11 cellular contexts compared by ENCODE assay signal in the genomic region with DNA sequence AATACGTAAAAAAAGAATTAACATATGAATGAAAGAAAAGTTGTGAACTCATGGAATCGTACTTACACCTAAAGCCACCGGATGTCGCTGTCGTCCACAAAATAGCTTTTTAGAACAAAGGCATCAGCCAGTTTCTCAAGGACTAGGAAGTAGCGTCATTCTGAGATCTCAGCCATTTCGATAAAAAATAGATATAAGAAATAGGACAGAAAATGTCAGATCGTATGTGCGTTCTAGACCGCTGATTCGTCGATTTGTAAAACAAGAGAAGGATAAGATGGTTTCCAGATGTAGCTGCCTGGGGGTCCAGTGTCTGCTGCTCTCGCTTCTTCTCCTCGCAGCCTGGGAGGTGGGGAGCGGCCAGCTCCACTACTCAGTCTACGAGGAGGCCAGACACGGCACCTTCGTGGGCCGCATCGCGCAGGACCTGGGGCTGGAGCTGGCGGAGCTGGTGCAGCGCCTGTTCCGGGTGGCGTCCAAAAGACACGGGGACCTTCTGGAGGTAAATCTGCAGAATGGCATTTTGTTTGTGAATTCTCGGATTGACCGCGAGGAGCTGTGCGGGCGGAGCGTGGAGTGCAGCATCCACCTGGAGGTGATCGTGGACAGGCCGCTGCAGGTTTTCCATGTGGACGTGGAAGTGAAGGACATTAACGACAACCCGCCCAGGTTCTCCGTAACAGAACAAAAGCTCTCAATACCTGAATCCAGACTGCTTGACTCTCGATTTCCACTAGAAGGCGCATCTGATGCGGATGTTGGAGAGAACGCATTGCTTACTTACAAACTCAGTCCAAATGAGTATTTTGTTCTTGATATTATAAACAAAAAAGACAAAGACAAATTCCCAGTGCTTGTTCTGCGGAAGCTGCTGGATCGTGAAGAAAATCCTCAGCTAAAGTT. TPM values are rescaled to one million over a fixed set of nuclear protein-coding genes. Genes with fewer than 3 reads are reported as not detected.
DNase-seq lines count a peak whose midpoint lies in the region; ATAC-seq and TF ChIP-seq lines count a peak whose summit lies in the region.
"Had no signal": no experiment of that assay in that cellular context is flagged by ENCODE, and none has a peak within 500 bp of the region (broad histone marks: within the 10 kb centered on the region; RNA-seq: fewer than 3 reads in every experiment).

A gene with protein sequence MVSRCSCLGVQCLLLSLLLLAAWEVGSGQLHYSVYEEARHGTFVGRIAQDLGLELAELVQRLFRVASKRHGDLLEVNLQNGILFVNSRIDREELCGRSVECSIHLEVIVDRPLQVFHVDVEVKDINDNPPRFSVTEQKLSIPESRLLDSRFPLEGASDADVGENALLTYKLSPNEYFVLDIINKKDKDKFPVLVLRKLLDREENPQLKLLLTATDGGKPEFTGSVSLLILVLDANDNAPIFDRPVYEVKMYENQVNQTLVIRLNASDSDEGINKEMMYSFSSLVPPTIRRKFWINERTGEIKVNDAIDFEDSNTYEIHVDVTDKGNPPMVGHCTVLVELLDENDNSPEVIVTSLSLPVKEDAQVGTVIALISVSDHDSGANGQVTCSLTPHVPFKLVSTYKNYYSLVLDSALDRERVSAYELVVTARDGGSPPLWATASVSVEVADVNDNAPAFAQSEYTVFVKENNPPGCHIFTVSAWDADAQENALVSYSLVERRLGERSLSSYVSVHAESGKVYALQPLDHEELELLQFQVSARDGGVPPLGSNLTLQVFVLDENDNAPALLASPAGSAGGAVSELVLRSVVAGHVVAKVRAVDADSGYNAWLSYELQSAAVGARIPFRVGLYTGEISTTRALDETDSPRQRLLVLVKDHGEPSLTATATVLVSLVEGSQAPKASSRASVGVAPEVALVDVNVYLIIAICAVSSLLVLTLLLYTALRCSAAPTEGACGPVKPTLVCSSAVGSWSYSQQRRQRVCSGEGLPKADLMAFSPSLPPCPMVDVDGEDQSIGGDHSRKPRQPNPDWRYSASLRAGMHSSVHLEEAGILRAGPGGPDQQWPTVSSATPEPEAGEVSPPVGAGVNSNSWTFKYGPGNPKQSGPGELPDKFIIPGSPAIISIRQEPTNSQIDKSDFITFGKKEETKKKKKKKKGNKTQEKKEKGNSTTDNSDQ (plus strand): TSS at position 126 of the 903 bp plus-strand sequence. CDS start 152 bp downstream, at position 278.

- intact Hi-C loops in esophagus muscularis mucosa (cut with DNase I), result no loop called here

- peaks cover 15% of the 10 kb centered on the region for H3K79me2 ChIP-seq in GM23338 (replicated peaks; ENCODE audit: insufficient read depth)
- H3K79me2 ChIP-seq in parathyroid adenoma, result peaks cover 3% of the 10 kb centered on the region

- ATAC-seq in GM23338 (peak; percentile 83), HG03135 (IDR thresholded peaks at IDR 0.05; ENCODE audit: unreplicated experiment) (no peak), HG03280 (IDR thresholded peaks at IDR 0.05; ENCODE audit: unreplicated experiment) (no peak)

- H2AFZ ChIP-seq in GM23338, result 0 out of 2 replicates have a peak within 1 kb of the TSS, but pooled peaks have one; percentile 1
- peak within 1 kb of the TSS; percentile 72 for H2AFZ ChIP-seq in parathyroid adenoma

- peak within 1 kb of the TSS; percentile 96 for H3K27ac Mint-ChIP-seq in GM23338

- H3K36me3 Mint-ChIP-seq in GM23338 (ENCODE audit: low read depth), result peaks cover 37% of the 10 kb centered on the region
- H3K36me3 Mint-ChIP-seq: activated naive CD8-positive, alpha-beta T cell treated with anti-CD3 and anti-CD28 coated beads, Interleukin-2, amount 10 ng/mL, durations not matched to agents 7 days and 5 days had no signal

- WGBS in esophagus muscularis mucosa, result 21% methylated on average over 44 of the region's 44 CpGs

- H3K4me3 Mint-ChIP-seq in GM23338, result peak within 1 kb of the TSS; percentile 92
- H3K4me3 Mint-ChIP-seq: activated naive CD8-positive, alpha-beta T cell treated with anti-CD3 and anti-CD28 coated beads, Interleukin-2, amount 10 ng/mL, durations not matched to agents 7 days and 5 days had no signal

- H3F3A ChIP-seq in GM23338 (replicated peaks; ENCODE audit: low read depth), result no peaks in the 10 kb centered on the region

- no peak for TF ChIP-seq EP300 in esophagus muscularis mucosa (IDR thresholded peaks at IDR 0.05)

- H3K4me1 Mint-ChIP-seq in GM23338, result peaks cover 7% of the 10 kb centered on the region; the same call in 2 of the 3 replicates
- H3K4me1 Mint-ChIP-seq: activated naive CD8-positive, alpha-beta T cell treated with anti-CD3 and anti-CD28 coated beads, Interleukin-2, amount 10 ng/mL, durations not matched to agents 7 days and 5 days had no signal

- H3K9me2 ChIP-seq in GM23338 (ENCODE audit: insufficient read depth), result no peaks in the 10 kb centered on the region

- H3K36me3 ChIP-seq in GM23338 (ENCODE audit: insufficient read depth) (no peaks in the 10 kb centered on the region), esophagus muscularis mucosa (no peaks in the 10 kb centered on the region), parathyroid adenoma (ENCODE audit: control insufficient read depth, insufficient read depth, low read length) (no peaks in the 10 kb centered on the region)

- peak; percentile 90 for DNase-seq in GM23338 (ENCODE audit: low spot score)
- DNase-seq in NCI-H69 (lab: John Stamatoyannopoulos, UW), result peak; percentile 58
- DNase-seq in esophagus muscularis mucosa (ENCODE audit: extremely low spot score), result no peak
- DNase-seq in NCI-H1694 (lab: John Stamatoyannopoulos, UW), result no peak
- no peak for DNase-seq in activated naive CD4-positive, alpha-beta T cell treated with anti-CD3 and anti-CD28 coated beads, Interleukin-2, amount 50 U/mL, for 16 hours
- DNase-seq: activated naive CD8-positive, alpha-beta T cell treated with anti-CD3 and anti-CD28 coated beads, Interleukin-2, amount 10 ng/mL, durations not matched to agents 7 days and 5 days; HCEC 1CT had no signal

- TF ChIP-seq CTCF in GM23338 (conservative IDR thresholded peaks at IDR 0.05; ENCODE audit: low read depth in 2 of 2) (peak; percentile 77 to 85), esophagus muscularis mucosa (IDR thresholded peaks at IDR 0.05) (peak; percentile 25 to 29 (median 28)), parathyroid adenoma (IDR thresholded peaks at IDR 0.05) (peak; percentile 52)

- H4K20me1 ChIP-seq in GM23338 (replicated peaks; ENCODE audit: insufficient read depth), result no peaks in the 10 kb centered on the region

- H3K9me3 Mint-ChIP-seq in GM23338, result peaks cover 26% of the 10 kb centered on the region

- no peak for TF ChIP-seq POLR2A in esophagus muscularis mucosa (IDR thresholded peaks at IDR 0.05; ENCODE audit: low read depth)

- H3K4me1 ChIP-seq in GM23338 (ENCODE audit: insufficient read depth) (no peaks in the 10 kb centered on the region; the same call in 1 of the 2 replicates), esophagus muscularis mucosa (no peaks in the 10 kb centered on the region), parathyroid adenoma (no peaks in the 10 kb centered on the region)

- H3K27me3 ChIP-seq in GM23338 (ENCODE audit: insufficient read depth), result no peaks in the 10 kb centered on the region
- peaks cover 0 to 63% (median 0%) of the 10 kb centered on the region in 4 donors for H3K27me3 ChIP-seq in esophagus muscularis mucosa
- H3K27me3 ChIP-seq in parathyroid adenoma (ENCODE audit: control insufficient read depth, insufficient read depth, low read length), result no peaks in the 10 kb centered on the region

- peaks cover 5% of the 10 kb centered on the region for H3K27me3 Mint-ChIP-seq in GM23338 (ENCODE audit: insufficient read depth, low read depth, poor library complexity)
- H3K27me3 Mint-ChIP-seq: activated naive CD8-positive, alpha-beta T cell treated with anti-CD3 and anti-CD28 coated beads, Interleukin-2, amount 10 ng/mL, durations not matched to agents 7 days and 5 days had no signal

- H3K4me3 ChIP-seq in GM23338 (peak within 1 kb of the TSS; percentile 57), esophagus muscularis mucosa (peak within 1 kb of the TSS; percentile 24 to 48 (median 45)), parathyroid adenoma (ENCODE audit: low read depth, low read length) (peak within 1 kb of the TSS; percentile 51)

- H3K9me3 ChIP-seq in esophagus muscularis mucosa (peaks cover 0 to 30% (median 27%) of the 10 kb centered on the region in 4 donors), parathyroid adenoma (ENCODE audit: control insufficient read depth, low read length) (no peaks in the 10 kb centered on the region)

- H3K9ac ChIP-seq in parathyroid adenoma, result peak within 1 kb of the TSS; percentile 23

- H3K4me2 ChIP-seq in GM23338 (peak within 1 kb of the TSS; percentile 71), parathyroid adenoma (ENCODE audit: low read length) (peak within 1 kb of the TSS; percentile 65)

- H3K27ac ChIP-seq in GM23338 (ENCODE audit: low read depth) (no peak within 1 kb of the TSS), esophagus muscularis mucosa (replicated peaks in 1 of 4) (peak within 1 kb of the TSS in 1 of 4 donors; percentile 13), parathyroid adenoma (peak within 1 kb of the TSS; percentile 96)

TF ChIP-seq in GM23338, 12 proteins besides CTCF, POLR2A, EP300 and RAD21:
- peak; percentile 60 for TF ChIP-seq POLR2AphosphoS5 (IDR thresholded peaks at IDR 0.05; ENCODE audit: low read depth)
- no peak for TF ChIP-seq NANOG (IDR thresholded peaks at IDR 0.05; ENCODE audit: borderline replicate concordance)
TF ChIP-seq in GM23338: peak in this region for 1.

RNA-seq across cellular contexts. Expression of the gene that starts here (rescaled TPM):
- total RNA-seq in GM23338 (2014; rRNA removed; shearing (Covaris generic)), result 11.6 and 12.2 TPM in 2 replicates
- 3.9 and 4.1 TPM in 2 replicates for polyA plus RNA-seq in GM23338 (2016; fragmentation: Nextera tagmentation; extraction: Ambion mirVana)
- total RNA-seq in esophagus muscularis mucosa, result 1 to 10 TPM in 2 of 4 donors, under 1 TPM in 2; 0.33 to 1.6 (median 1.0) TPM
- total RNA-seq: activated naive CD8-positive, alpha-beta T cell treated with anti-CD3 and anti-CD28 coated beads, Interleukin-2, amount 10 ng/mL, durations not matched to agents 7 days and 5 days; T-helper 1 cell treated with Interleukin-12 subunit alpha and Interleukin-12 subunit beta and Interleukin-4 antibody, amounts not matched to agents 30 ng/mL and 1 ng/mL, for 36 hours had no signal

Comparison
In these comparisons a context has a peak if more than half of its experiments do, and no peak if none do; other contexts are left out.
1. DNase-seq: peak in GM23338 (single experiment) and NCI-H69 (single experiment); none in esophagus muscularis mucosa (single experiment), NCI-H1694 (single experiment) and activated naive CD4-positive, alpha-beta T cell treated with anti-CD3 and anti-CD28 coated beads, Interleukin-2, amount 50 U/mL, for 16 hours (single experiment).
2. CTCF ChIP-seq: peak in every context shown above with its lines; median percentile 81 in GM23338; 52 in parathyroid adenoma; 28 in esophagus muscularis mucosa.
3. Peak in every context shown above with its lines, with median percentiles within 50 percentile points of each other: H3K4me3 ChIP-seq.